In genomic region chr6:137571854-137572253, GRCh38 we compare ENCODE assay signal across 8 cellular contexts.
DNase-seq lines count a peak whose midpoint lies in the region; ATAC-seq and TF ChIP-seq lines count a peak whose summit lies in the region.

No MANE protein-coding gene starts in this region.

- intact Hi-C loops in heart left ventricle (cut with DNase I) (no loop called here), Right ventricle myocardium superior (cut with DNase I) (no loop called here)
- intact Hi-C loops in activated CD4-positive, alpha-beta T cell treated with anti-CD3 and anti-CD28 coated beads for 36 hours (cut with DNase I, micrococcal nuclease), result no loop called here

- CTCF ChIA-PET in activated CD4-positive, alpha-beta T cell treated with anti-CD3 and anti-CD28 coated beads for 36 hours (lab: Charles Lee), result interaction anchor here (2.2 to 2.8 kb wide), 2 partner anchors 15 to 18 kb away, joined by 10 read pairs; no protein-coding TSS in a partner anchor

- no peaks in the 10 kb centered on the region for H3K36me3 Mint-ChIP-seq in activated CD4-positive, alpha-beta T cell treated with anti-CD3 and anti-CD28 coated beads for 36 hours (ENCODE audit: low read depth)

- peak in 10 of 12 donors; percentile 17 to 58 (median 34) for TF ChIP-seq CTCF in heart left ventricle (IDR thresholded peaks at IDR 0.05)
- TF ChIP-seq CTCF in retinal pigment epithelial cell (conservative IDR thresholded peaks at IDR 0.05; ENCODE audit: low read depth, low read length), result peak; percentile 79

- ATAC-seq in heart left ventricle (no peak), Right ventricle myocardium superior (ENCODE audit: poor library complexity) (no peak), GM18502 (IDR thresholded peaks at IDR 0.05; ENCODE audit: poor library complexity, unreplicated experiment) (no peak)
- ATAC-seq in activated CD4-positive, alpha-beta T cell treated with anti-CD3 and anti-CD28 coated beads for 36 hours, result peak; percentile 44

- H3K27ac ChIP-seq in heart left ventricle, result no peak overlapping the region

- H3K27me3 ChIP-seq in heart left ventricle, result peaks cover 0 to 23% (median 0%) of the 10 kb centered on the region in 9 donors

- H3K4me1 Mint-ChIP-seq in activated CD4-positive, alpha-beta T cell treated with anti-CD3 and anti-CD28 coated beads for 36 hours, result no peaks in the 10 kb centered on the region

- no peaks in the 10 kb centered on the region for H3K36me3 ChIP-seq in heart left ventricle

- no peak for DNase-seq in heart left ventricle
- DNase-seq in Right ventricle myocardium superior, result no peak
- peak; percentile 36 for DNase-seq in HuH-7 (ENCODE audit: low spot score)
- peak; percentile 77 for DNase-seq in activated CD4-positive, alpha-beta T cell treated with anti-CD3 and anti-CD28 coated beads for 36 hours
- peak; percentile 18 for DNase-seq in effector CD8-positive, alpha-beta T cell (lab: John Stamatoyannopoulos, UW)
- DNase-seq in retinal pigment epithelial cell (ENCODE audit: low read depth), result no peak
- DNase-seq in AG08395 (ENCODE audit: low spot score), result no peak

- no peak for TF ChIP-seq POLR2A in heart left ventricle (IDR thresholded peaks at IDR 0.05)

- no peak overlapping the region for H3K4me3 Mint-ChIP-seq in activated CD4-positive, alpha-beta T cell treated with anti-CD3 and anti-CD28 coated beads for 36 hours

- H3K9me3 Mint-ChIP-seq in activated CD4-positive, alpha-beta T cell treated with anti-CD3 and anti-CD28 coated beads for 36 hours (ENCODE audit: low read depth), result no peaks in the 10 kb centered on the region

- H3K4me3 ChIP-seq in heart left ventricle, result no peak overlapping the region
- H3K4me3 ChIP-seq in retinal pigment epithelial cell (ENCODE audit: low read length), result no peak overlapping the region

- peaks cover 4% of the 10 kb centered on the region for H3K27me3 Mint-ChIP-seq in activated CD4-positive, alpha-beta T cell treated with anti-CD3 and anti-CD28 coated beads for 36 hours

- no peaks in the 10 kb centered on the region for H3K9me3 ChIP-seq in heart left ventricle

- H3K4me1 ChIP-seq in heart left ventricle, result no peaks in the 10 kb centered on the region

- H3K27ac Mint-ChIP-seq in activated CD4-positive, alpha-beta T cell treated with anti-CD3 and anti-CD28 coated beads for 36 hours, result no peak overlapping the region

- POLR2A ChIA-PET in activated CD4-positive, alpha-beta T cell treated with anti-CD3 and anti-CD28 coated beads for 36 hours (lab: Charles Lee), result no interaction called here

Comparison
In these comparisons a context has a peak if more than half of its experiments do, and no peak if none do; other contexts are left out.
1. DNase-seq: peak in HuH-7 (single experiment), activated CD4-positive, alpha-beta T cell treated with anti-CD3 and anti-CD28 coated beads for 36 hours (single experiment) and effector CD8-positive, alpha-beta T cell (single experiment); none in heart left ventricle (0 of 5), Right ventricle myocardium superior (single experiment), retinal pigment epithelial cell (single experiment) and AG08395 (single experiment).